ENCODE assay signal across 8 cellular contexts in the genomic region with DNA sequence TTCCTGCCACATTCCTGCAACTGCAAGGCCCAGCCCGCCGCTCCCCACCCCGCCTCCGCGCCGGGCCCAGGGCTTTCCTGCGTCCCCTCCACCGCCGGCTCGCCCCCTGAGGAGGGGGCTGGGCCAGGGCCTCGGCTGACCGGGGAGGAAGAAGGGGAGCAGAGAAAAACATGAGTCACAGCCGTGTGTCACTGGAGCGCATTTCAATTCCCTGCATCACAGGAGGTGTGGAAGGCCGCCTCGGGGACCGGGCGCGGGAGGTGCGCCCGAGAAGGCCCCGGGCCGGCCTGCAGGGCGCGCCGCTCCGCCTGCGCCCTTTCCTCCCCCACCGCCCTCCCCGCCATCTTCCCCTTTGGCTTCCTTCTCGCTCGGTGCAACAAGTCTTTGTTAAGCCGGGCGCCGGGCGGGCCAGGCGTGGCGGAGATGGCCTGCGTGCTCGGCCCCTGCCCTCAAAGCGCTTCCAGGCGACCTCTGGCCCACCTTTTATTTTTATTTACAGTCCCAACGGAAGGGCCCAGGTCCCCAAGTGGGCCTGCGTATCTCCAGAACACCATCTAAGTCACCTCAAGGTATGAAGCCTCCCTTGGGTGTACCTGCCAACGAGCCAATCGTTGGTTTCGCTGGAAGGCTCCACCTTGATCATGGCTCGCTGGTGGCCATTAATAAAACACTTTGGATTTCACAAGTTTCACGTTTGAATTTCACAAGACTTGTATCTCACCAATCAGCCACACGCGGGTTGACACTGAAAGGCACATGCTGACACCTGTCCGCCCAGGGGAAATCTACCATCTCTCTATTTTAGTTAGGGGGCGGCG. TPM values are rescaled to one million over a fixed set of nuclear protein-coding genes. Genes with fewer than 3 reads are reported as not detected.
DNase-seq lines count a peak whose midpoint lies in the region; ATAC-seq and TF ChIP-seq lines count a peak whose summit lies in the region.

No MANE protein-coding gene starts in this region.

- peak in 1 of 3 donors; percentile 12 for TF ChIP-seq POLR2A in body of pancreas (IDR thresholded peaks at IDR 0.05)

- no peaks in the 10 kb centered on the region for H3K27me3 ChIP-seq in body of pancreas

- intact Hi-C loops in body of pancreas (cut with DNase I) = no loop called here

- ATAC-seq in HG02981 (IDR thresholded peaks at IDR 0.05; ENCODE audit: unreplicated experiment) (peak; percentile 1), body of pancreas (peak; percentile 23), GM18870 (IDR thresholded peaks at IDR 0.05; ENCODE audit: unreplicated experiment) (no peak)

- DNase-seq in T-helper 22 cell (ENCODE audit: low read depth) = peak; percentile 57
- DNase-seq in body of pancreas = peak in 3 of 4 donors; percentile 32 to 57 (median 34)
- DNase-seq in iris pigment epithelial cell (ENCODE audit: low read depth) = peak; percentile 83
- DNase-seq in stimulated activated CD4-positive, alpha-beta T cell treated with anti-CD3 and anti-CD28 coated beads, Interleukin-1b, Interleukin-23, amount 100 ng/mL, for 1 hour (ENCODE audit: low read depth in 2 of 2) = peak; percentile 24 to 53
- DNase-seq in COR-L47 (lab: John Stamatoyannopoulos, UW) = no peak

- no peaks in the 10 kb centered on the region for H3K36me3 ChIP-seq in body of pancreas (replicated peaks in 1 of 2; ENCODE audit: insufficient read depth in 1 of 2, low read depth in 2 of 2)

- WGBS in body of pancreas, 2 donors = 39 to 61% methylated on average over 26 to 46 of the region's 54 CpGs

- H3K27ac ChIP-seq in body of pancreas = peak overlapping the region; percentile 45 to 94 (median 77)

- H3K4me3 ChIP-seq in GM08714 (ENCODE audit: low read length) (peak overlapping the region; percentile 48; the same call in 1 of the 2 replicates), body of pancreas (no peak overlapping the region)

- H3K4me1 ChIP-seq in body of pancreas = peaks cover 26% of the 10 kb centered on the region

- H3K9me3 ChIP-seq in body of pancreas = no peaks in the 10 kb centered on the region

- no peak for TF ChIP-seq CTCF in body of pancreas (IDR thresholded peaks at IDR 0.05)

RNA-seq across cellular contexts. Expression of gene HMGA1, which starts 0.9 kb away (rescaled TPM):
- total RNA-seq in body of pancreas = 10 to 100 TPM; 22.6 to 27.7 TPM

RNA-seq across cellular contexts. Expression of gene SMIM29, which starts 13.0 kb away (rescaled TPM):
- total RNA-seq in body of pancreas = 10 to 100 TPM in 1 of 2 donors, 1 to 10 TPM in 1; 8.6 to 21.5 TPM
